1 cellular context compared by ENCODE assay signal in the genomic region with DNA sequence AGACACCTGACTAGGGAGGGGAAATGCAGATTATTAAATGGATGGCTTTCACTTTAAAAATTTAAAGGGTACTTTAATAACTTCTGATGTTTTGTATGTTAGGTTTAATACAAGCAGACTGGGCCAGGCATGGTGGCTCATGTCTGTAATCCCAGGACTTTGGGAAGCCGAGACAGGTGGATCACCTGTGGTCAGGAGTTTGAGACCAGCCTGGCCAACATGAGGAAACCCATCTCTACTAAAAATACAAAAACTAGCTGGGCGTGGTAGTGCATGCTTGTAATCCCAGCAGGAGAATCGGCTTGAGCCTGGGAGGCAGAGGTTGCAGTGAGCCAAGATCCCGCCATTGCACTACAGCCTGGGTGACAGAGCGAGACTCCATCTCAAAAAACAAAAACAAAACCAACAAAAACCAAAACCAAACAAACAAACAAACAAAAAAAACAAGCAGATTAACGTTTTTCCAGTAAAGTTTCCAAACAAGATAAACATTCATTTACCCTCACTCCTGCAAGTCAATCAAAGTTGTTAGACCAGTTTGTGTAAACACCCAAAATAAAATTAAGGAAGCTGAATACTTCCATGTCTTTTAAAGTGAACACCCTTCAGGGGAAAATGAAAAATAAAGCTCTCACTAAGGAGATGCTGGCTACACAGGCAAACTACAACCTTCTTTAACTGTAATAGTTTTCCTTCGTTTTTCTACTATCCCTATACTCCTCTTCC.
TF ChIP-seq lines count a peak whose summit lies in the region.

No MANE protein-coding gene starts in this region.

TF ChIP-seq in IMR-90, 13 proteins besides CTCF, POLR2A, EP300 and RAD21:
- TF ChIP-seq RCOR1 (IDR thresholded peaks at IDR 0.05; ENCODE audit: insufficient replicate concordance, low read length) (no peak), NFE2L2 (IDR thresholded peaks at IDR 0.05; ENCODE audit: low read depth, low read length) (no peak), RFX5 (IDR thresholded peaks at IDR 0.05; ENCODE audit: low read depth, low read length) (no peak), FOS (IDR thresholded peaks at IDR 0.05; ENCODE audit: low read depth, low read length) (no peak)
- TF ChIP-seq, protein P1, sequence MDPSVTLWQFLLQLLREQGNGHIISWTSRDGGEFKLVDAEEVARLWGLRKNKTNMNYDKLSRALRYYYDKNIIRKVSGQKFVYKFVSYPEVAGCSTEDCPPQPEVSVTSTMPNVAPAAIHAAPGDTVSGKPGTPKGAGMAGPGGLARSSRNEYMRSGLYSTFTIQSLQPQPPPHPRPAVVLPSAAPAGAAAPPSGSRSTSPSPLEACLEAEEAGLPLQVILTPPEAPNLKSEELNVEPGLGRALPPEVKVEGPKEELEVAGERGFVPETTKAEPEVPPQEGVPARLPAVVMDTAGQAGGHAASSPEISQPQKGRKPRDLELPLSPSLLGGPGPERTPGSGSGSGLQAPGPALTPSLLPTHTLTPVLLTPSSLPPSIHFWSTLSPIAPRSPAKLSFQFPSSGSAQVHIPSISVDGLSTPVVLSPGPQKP (IDR thresholded peaks at IDR 0.05; ENCODE audit: borderline replicate concordance, low read depth, low read length) = no peak
TF ChIP-seq in IMR-90: peak in this region for 0.
